20 cellular contexts compared by ENCODE assay signal in the genomic region with DNA sequence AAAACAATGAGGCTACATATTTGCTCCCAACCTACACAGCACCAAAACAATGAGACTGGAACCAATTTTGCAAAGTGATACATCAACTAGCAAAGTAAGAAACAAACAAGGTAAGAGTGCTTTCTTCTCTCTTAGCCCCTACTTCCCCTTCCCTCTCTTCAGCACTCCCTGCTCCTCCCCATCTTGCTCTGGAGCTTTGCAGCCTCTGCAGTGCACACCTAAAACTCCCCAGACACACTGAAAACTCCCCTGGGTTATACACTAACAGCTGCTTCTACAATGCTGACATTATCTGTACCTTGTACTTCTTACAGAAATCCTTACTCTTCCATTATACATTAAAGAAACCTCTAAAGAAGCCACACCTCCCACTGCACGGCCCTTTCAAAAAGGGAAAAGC.
DNase-seq lines count a peak whose midpoint lies in the region; TF ChIP-seq lines count a peak whose summit lies in the region.
"Had no signal": no experiment of that assay in that cellular context is flagged by ENCODE, and none has a peak within 500 bp of the region (broad histone marks: within the 10 kb centered on the region; RNA-seq: fewer than 3 reads in every experiment).

No MANE protein-coding gene starts in this region.

- no peak for TF ChIP-seq POLR2A in NB4 (IDR thresholded peaks at IDR 0.05; ENCODE audit: extremely low read depth, insufficient read length)

- no peaks in the 10 kb centered on the region for H3K9me3 ChIP-seq in fibroblast of lung (ENCODE audit: control insufficient read depth, insufficient read depth, low read depth, low read length)
- H3K9me3 ChIP-seq: lower lobe of right lung, transverse colon had no signal

- TF ChIP-seq CTCF in NB4 (IDR thresholded peaks at IDR 0.05; ENCODE audit: low read depth, low read length) = no peak
- TF ChIP-seq CTCF in fibroblast of lung (conservative IDR thresholded peaks at IDR 0.05 in 1 of 2, IDR thresholded peaks at IDR 0.05 in 1 of 2; ENCODE audit: low read depth in 1 of 2, low read length in 2 of 2) = no peak

- H3K36me3 ChIP-seq in fibroblast of lung (ENCODE audit: control insufficient read depth, insufficient read depth, low read length) = no peaks in the 10 kb centered on the region
- H3K36me3 ChIP-seq: lower lobe of right lung, transverse colon had no signal

- H3K27ac ChIP-seq in fibroblast of lung (ENCODE audit: insufficient read depth, low read length) = no peak overlapping the region
- H3K27ac ChIP-seq: coronary artery, lower lobe of right lung, PC-9, transverse colon had no signal

- H3K79me2 ChIP-seq in fibroblast of lung (ENCODE audit: control insufficient read depth, insufficient read depth, low read length) = peaks cover 98% of the 10 kb centered on the region

- H3K27me3 ChIP-seq in fibroblast of lung (ENCODE audit: control insufficient read depth, insufficient read depth, low read length) = no peaks in the 10 kb centered on the region

- H3K4me3 ChIP-seq in NB4 (ENCODE audit: low read depth, low read length) = no peak overlapping the region
- H3K4me3 ChIP-seq in fibroblast of lung (replicated peaks in 1 of 4; ENCODE audit: control extremely low read depth in 1 of 4, insufficient read depth in 1 of 4, low read depth in 3 of 4, low read length in 4 of 4) = no peak overlapping the region
- H3K4me3 ChIP-seq: coronary artery, GM12878, lower lobe of right lung, PC-9, transverse colon had no signal

- DNase-seq in SKM-1 treated with dmso at 0.1 percent for 144 hours (lab: John Stamatoyannopoulos, UW; ENCODE audit: unreplicated experiment) (peak; percentile 15), SKM-1 (lab: John Stamatoyannopoulos, UW; ENCODE audit: unreplicated experiment) (no peak), NB4 (ENCODE audit: low read depth) (peak; percentile 53), fibroblast of lung (ENCODE audit: low read depth in 2 of 2) (no peak), NCI-H82 treated with DMSO at 0.1 percent for 48 hours (lab: John Stamatoyannopoulos, UW; ENCODE audit: unreplicated experiment) (no peak), amygdala (lab: John Stamatoyannopoulos, UW) (no peak)
- peak; percentile 20 for DNase-seq in stimulated activated CD8-positive, alpha-beta memory T cell treated with anti-CD3 and anti-CD28 coated beads, Interleukin-4, amount 100 ng/mL, for 48 hours
- DNase-seq in stimulated activated CD4-positive, alpha-beta T cell treated with anti-CD3 and anti-CD28 coated beads, Interleukin-2, amount 100 ng/mL, for 48 hours = no peak
- DNase-seq: activated CD4-positive, alpha-beta T cell treated with anti-CD3 and anti-CD28 coated beads, Interleukin-2, amount 50 U/mL, for 1 hour; activated naive CD4-positive, alpha-beta T cell treated with anti-CD3 and anti-CD28 coated beads, Interleukin-2, amount 50 U/mL, for 16 hours; foreskin fibroblast; H9; hippocampal formation; lower lobe of right lung; NCI-H345; PC-9; stimulated activated naive CD8-positive, alpha-beta T cell treated with anti-CD3 and anti-CD28 coated beads, Interleukin-15, Interleukin-2, amounts not matched to agents 100 U/mL and 50 U/mL, for 24 hours; transverse colon had no signal

- no peak overlapping the region for H2AFZ ChIP-seq in fibroblast of lung (ENCODE audit: low read length)
- H2AFZ ChIP-seq: PC-9 had no signal

- H3K9ac ChIP-seq in fibroblast of lung (ENCODE audit: insufficient read depth, low read length) = no peak overlapping the region

- H3K4me2 ChIP-seq in fibroblast of lung (ENCODE audit: extremely low read depth, insufficient read depth, low read length) = peak overlapping the region; percentile 55
- H3K4me2 ChIP-seq: PC-9 had no signal

- peaks cover 32% of the 10 kb centered on the region for H3K4me1 ChIP-seq in fibroblast of lung (ENCODE audit: control insufficient read depth, extremely low read depth, insufficient read depth, low read length)

- H4K20me1 ChIP-seq in fibroblast of lung (ENCODE audit: control insufficient read depth, extremely low read depth, insufficient read depth, low read length) = peaks cover 2% of the 10 kb centered on the region

Comparison
In these comparisons a context has a peak if more than half of its experiments do, and no peak if none do; other contexts are left out.
1. DNase-seq: peak in SKM-1 treated with dmso at 0.1 percent for 144 hours (single experiment), NB4 (single experiment) and stimulated activated CD8-positive, alpha-beta memory T cell treated with anti-CD3 and anti-CD28 coated beads, Interleukin-4, amount 100 ng/mL, for 48 hours (single experiment); none in SKM-1 (single experiment), fibroblast of lung (0 of 2), NCI-H82 treated with DMSO at 0.1 percent for 48 hours (single experiment), amygdala (0 of 56) and stimulated activated CD4-positive, alpha-beta T cell treated with anti-CD3 and anti-CD28 coated beads, Interleukin-2, amount 100 ng/mL, for 48 hours (0 of 2).